Comparison of ENCODE assay signal across 25 cellular contexts in the genomic region with DNA sequence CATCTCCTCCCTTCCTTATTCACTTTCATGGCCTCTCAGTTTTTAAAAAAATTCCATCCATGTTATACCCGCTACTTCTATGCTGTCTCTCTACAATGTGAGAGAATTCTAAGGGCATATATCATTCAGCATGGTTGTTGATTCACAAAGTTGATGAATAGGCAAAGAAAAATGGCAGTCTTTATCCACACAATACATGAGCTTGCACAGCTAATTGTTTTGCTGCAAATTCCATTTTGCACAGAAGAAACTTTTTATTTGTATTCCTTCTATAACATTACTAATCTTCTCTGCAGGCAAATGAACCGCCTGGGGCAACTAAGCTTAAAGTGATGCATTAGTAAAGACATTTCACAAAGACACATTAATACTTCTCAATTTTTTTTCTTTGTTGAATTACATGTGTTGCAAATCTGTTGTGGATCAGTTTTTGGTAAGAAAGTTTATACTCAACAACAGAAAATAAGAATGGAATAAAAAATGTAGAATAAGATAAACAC.
DNase-seq lines count a peak whose midpoint lies in the region; ATAC-seq lines count a peak whose summit lies in the region.
"Had no signal": no experiment of that assay in that cellular context is flagged by ENCODE, and none has a peak within 500 bp of the region (broad histone marks: within the 10 kb centered on the region; RNA-seq: fewer than 3 reads in every experiment).

No MANE protein-coding gene starts in this region.

- in situ Hi-C loops in HAP-1 (cut with MboI; ENCODE audit: low sequenced_read_pairs): no loop called here

- no peak overlapping the region for H3K4me3 ChIP-seq in HAP-1
- H3K4me3 ChIP-seq: A549; BLaER1; BLaER1 treated with 17β-estradiol and CSF1 and Interleukin-3, amounts not matched to agents 10 nM and 100 nM had no signal

- H3K4me1 ChIP-seq in HAP-1: peaks cover 21% of the 10 kb centered on the region
- H3K4me1 ChIP-seq: A549; BE2C; BLaER1; BLaER1 treated with 17β-estradiol and CSF1 and Interleukin-3, amounts not matched to agents 10 nM and 100 nM had no signal

- DNase-seq in HAP-1 (ENCODE audit: low spot score in 2 of 2): peak; percentile 90 to 96
- DNase-seq: 8988T; ACHN; AML-193; BE2C; C1 segment of cervical spinal cord; Caco-2; Calu3; CD4-positive, alpha-beta memory T cell; CD4-positive, alpha-beta T cell; CD4-positive, CD25-positive, alpha-beta regulatory T cell; CD8-positive, alpha-beta memory T cell; CD8-positive, alpha-beta T cell; COR-L47; DMS 273 treated with DMSO at 0.1 percent for 48 hours; DMS153; DMS53; DMS79; DMS79 treated with DMSO at 0.1 percent for 48 hours; DND-41; EL had no signal

- H3K27me3 ChIP-seq in HAP-1 (ENCODE audit: low read depth): no peaks in the 10 kb centered on the region
- H3K27me3 ChIP-seq: BE2C; BLaER1; BLaER1 treated with 17β-estradiol and CSF1 and Interleukin-3, amounts not matched to agents 10 nM and 100 nM had no signal

- peaks cover 8% of the 10 kb centered on the region for H3K9me3 ChIP-seq in HAP-1
- H3K9me3 ChIP-seq: A549, BE2C had no signal

- ATAC-seq in HG03457 (IDR thresholded peaks at IDR 0.05; ENCODE audit: unreplicated experiment): no peak
- ATAC-seq: A549; CD8-positive, alpha-beta T cell had no signal

- no peaks in the 10 kb centered on the region for H3K36me3 ChIP-seq in HAP-1 (replicated peaks)
- H3K36me3 ChIP-seq: BE2C; BLaER1; BLaER1 treated with 17β-estradiol and CSF1 and Interleukin-3, amounts not matched to agents 10 nM and 100 nM had no signal
